1 cellular context compared by ENCODE assay signal in the genomic region with DNA sequence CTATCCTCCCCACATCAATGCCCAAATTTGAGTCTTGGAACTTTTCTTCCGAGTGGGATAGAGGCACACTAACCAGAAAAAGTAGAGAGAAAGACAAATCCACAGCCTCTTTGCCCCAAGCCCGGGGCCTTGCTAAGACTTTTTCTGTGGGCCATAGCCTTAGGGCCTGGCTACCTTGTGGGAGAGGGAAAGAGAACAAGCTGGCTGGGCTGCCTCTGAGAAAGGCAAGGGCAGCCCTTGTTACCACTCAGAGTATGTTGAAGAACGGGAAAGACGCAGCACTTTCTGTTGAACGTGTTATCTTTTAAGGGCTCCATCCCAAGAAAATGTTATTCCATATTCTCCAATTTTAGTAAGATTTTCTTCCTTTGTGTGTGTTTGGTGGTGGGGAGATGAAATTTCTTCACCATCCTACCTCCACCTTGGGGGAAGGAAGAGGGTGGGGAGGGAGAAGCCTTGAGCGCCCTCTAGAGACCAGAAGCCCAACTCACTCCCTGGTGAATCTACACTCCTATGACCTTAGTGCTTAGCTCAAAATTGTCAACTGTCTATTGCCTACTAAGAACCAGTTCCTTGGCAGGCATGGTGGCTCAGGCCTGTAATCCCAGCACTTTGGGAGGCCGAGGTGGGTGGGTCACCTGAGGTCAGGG.
TF ChIP-seq lines count a peak whose summit lies in the region.

No MANE protein-coding gene starts in this region.

TF ChIP-seq in GM23338, 12 proteins besides CTCF, POLR2A, EP300 and RAD21 (continued from another document):
- TF ChIP-seq ZNF331 (CRISPR knock-in tag; IDR thresholded peaks at IDR 0.05; ENCODE audit: low read depth) (no peak), ZNF114 (CRISPR knock-in tag; IDR thresholded peaks at IDR 0.05) (no peak), POLR2AphosphoS5 (IDR thresholded peaks at IDR 0.05; ENCODE audit: low read depth) (no peak), EZH2 (IDR thresholded peaks at IDR 0.05; ENCODE audit: low read depth, unreplicated experiment) (no peak)
TF ChIP-seq in GM23338: peak in this region for 0.
